ENCODE assay signal across 11 cellular contexts in the genomic region with DNA sequence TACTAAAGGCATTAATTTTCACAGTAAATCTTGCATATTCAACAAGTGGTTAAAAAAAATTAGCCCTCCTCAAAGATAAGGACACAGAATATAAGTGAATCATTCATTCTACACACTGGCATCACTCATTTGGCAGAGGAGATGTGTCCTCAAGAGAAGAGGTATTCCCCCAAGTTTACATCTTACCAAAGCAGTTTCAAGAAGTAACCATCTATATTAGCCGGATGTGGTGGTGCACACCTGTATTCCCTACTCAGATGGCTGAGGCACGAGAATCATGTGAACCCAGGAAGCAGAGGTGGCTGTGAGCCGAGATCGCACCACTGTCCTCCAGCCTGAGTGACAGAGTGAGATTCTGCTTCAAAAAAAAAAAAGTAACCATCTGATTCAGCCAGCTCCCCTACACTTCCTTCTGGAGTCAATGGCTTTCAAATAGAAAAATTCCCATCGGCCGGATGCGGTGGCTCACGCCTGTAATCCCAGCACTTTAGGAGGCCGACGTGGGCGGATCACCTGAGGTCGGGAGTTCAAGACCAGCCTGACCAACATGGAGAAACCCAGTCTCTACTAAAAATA. TPM values are rescaled to one million over a fixed set of nuclear protein-coding genes. Genes with fewer than 3 reads are reported as not detected.
DNase-seq lines count a peak whose midpoint lies in the region; ATAC-seq and TF ChIP-seq lines count a peak whose summit lies in the region.
"Had no signal": no experiment of that assay in that cellular context is flagged by ENCODE, and none has a peak within 500 bp of the region (broad histone marks: within the 10 kb centered on the region; RNA-seq: fewer than 3 reads in every experiment).

No MANE protein-coding gene starts in this region.

- peaks cover 62% of the 10 kb centered on the region for H3K4me1 Mint-ChIP-seq in CD8-positive, alpha-beta T cell (ENCODE audit: low read depth)

- CTCF ChIA-PET in CD8-positive, alpha-beta T cell (lab: Charles Lee), result interaction anchor here (0.7 kb wide), 1 partner anchor 8 kb away, joined by 3 read pairs; no protein-coding TSS in a partner anchor

- POLR2A ChIA-PET in CD8-positive, alpha-beta T cell (lab: Charles Lee), result interaction anchor here (0.6 to 0.8 kb wide), 2 partner anchors 16 to 25 kb away, joined by 3 read pairs; no protein-coding TSS in a partner anchor

- ATAC-seq in CD8-positive, alpha-beta T cell, result peak; percentile 17
- ATAC-seq in GM19372 (IDR thresholded peaks at IDR 0.05; ENCODE audit: low read depth, unreplicated experiment) (peak; percentile 55), HG03095 (IDR thresholded peaks at IDR 0.05; ENCODE audit: unreplicated experiment) (peak; percentile 45)

- H3K4me3 ChIP-seq in CD8-positive, alpha-beta T cell (ENCODE audit: low read depth, low read length), result no peak overlapping the region

- H3K9me3 ChIP-seq in CD8-positive, alpha-beta T cell (ENCODE audit: low read length), result no peaks in the 10 kb centered on the region

- H3K36me3 ChIP-seq in CD8-positive, alpha-beta T cell (ENCODE audit: insufficient read depth, low read length), result no peaks in the 10 kb centered on the region

- H3K9me3 Mint-ChIP-seq in CD8-positive, alpha-beta T cell, result no peaks in the 10 kb centered on the region

- peaks cover 11% of the 10 kb centered on the region for H3K36me3 Mint-ChIP-seq in CD8-positive, alpha-beta T cell

- H3K4me3 Mint-ChIP-seq in CD8-positive, alpha-beta T cell, result no peak overlapping the region

- no peak for DNase-seq in CD8-positive, alpha-beta T cell
- DNase-seq in dermis blood vessel endothelial cell, result peak; percentile 9
- no peak for DNase-seq in GM03348 (ENCODE audit: low spot score)
- no peak for DNase-seq in NCI-H2029 (lab: John Stamatoyannopoulos, UW)
- DNase-seq in retina, result no peak
- no peak for DNase-seq in amniotic stem cell (lab: John Stamatoyannopoulos, UW)
- DNase-seq: activated gamma-delta T cell; NCI-H774; stimulated activated CD8-positive, alpha-beta memory T cell treated with anti-CD3 and anti-CD28 coated beads, Interleukin-4, amount 100 ng/mL, for 48 hours had no signal

- no peaks in the 10 kb centered on the region for H3K27me3 Mint-ChIP-seq in CD8-positive, alpha-beta T cell (ENCODE audit: low read depth)

- H3K27me3 ChIP-seq in CD8-positive, alpha-beta T cell (ENCODE audit: insufficient read depth, low read length), result no peaks in the 10 kb centered on the region

- no peak overlapping the region for H3K27ac Mint-ChIP-seq in CD8-positive, alpha-beta T cell

- no peak for TF ChIP-seq CTCF in CD8-positive, alpha-beta T cell (IDR thresholded peaks at IDR 0.05)

- intact Hi-C loops in CD8-positive, alpha-beta T cell (cut with DNase I, micrococcal nuclease), result loop anchor here in 1 of 2 experiments (5.0 kb wide), 1 partner anchor 36 kb away; no protein-coding TSS in a partner anchor

- peaks cover 21% of the 10 kb centered on the region for H3K4me1 ChIP-seq in CD8-positive, alpha-beta T cell (ENCODE audit: insufficient read depth, low read length)

- no peak overlapping the region for H3K27ac ChIP-seq in CD8-positive, alpha-beta T cell (ENCODE audit: low read depth, low read length)

RNA-seq across cellular contexts. Expression of a gene that starts 15.4 kb away (rescaled TPM):
- total RNA-seq in CD8-positive, alpha-beta T cell, result 100 to 1,000 TPM; 156 to 159 TPM
- 69.1 and 96.3 TPM in 2 replicates for total RNA-seq in dermis blood vessel endothelial cell
